In the genomic region with DNA sequence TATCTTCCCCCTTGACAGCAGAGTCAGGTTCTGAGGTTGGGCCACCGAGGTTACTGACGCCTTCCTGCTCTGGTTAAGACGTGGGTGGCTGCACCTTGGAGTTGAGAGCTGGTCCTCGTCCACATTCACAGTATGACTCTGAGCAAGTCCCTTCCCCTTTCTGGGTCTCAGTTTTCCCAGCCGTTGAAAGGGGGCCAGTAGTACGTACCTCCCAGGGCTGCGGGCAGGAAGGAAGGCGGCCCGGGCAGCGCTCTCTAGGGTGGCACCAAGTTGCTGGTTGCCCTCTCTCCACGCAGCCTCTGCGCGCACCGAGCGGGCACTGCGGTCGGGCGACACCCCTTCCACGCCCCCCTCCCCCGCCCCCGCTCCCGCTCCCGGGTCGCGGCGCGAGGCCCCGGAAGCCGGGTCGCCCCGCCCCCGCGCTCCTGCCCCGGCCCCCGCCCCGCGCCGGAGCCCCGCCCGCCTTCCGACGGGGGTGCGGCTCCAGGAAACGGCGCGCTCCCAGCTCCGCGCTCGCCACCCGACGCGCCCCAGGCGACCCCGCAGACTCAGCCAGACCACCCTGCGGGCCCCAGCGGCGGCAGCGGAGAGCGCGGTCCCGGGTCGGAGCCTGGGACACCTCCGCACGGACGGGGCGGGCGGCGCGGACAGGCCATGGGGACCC, we compare ENCODE assay signal across 8 cellular contexts. TPM values are rescaled to one million over a fixed set of nuclear protein-coding genes. Genes with fewer than 3 reads are reported as not detected.
DNase-seq lines count a peak whose midpoint lies in the region; ATAC-seq and TF ChIP-seq lines count a peak whose summit lies in the region.

A gene (plus strand): TSS at position 486 of the 664 bp plus-strand sequence. CDS start 250 bp downstream, outside the sequence.

- peak; percentile 59 for TF ChIP-seq POLR2A in GM15510 (IDR thresholded peaks at IDR 0.05; ENCODE audit: borderline replicate concordance, extremely low read depth, insufficient read length)

- peak within 1 kb of the TSS; percentile 91 for H3K27ac ChIP-seq in Karpas-422 (ENCODE audit: low read length)

- H4K20me1 ChIP-seq in Karpas-422 (ENCODE audit: insufficient read depth, low read depth, low read length) = peaks cover 11% of the 10 kb centered on the region; the same call in 1 of the 2 replicates

- peak within 1 kb of the TSS; percentile 97 for H3K4me2 ChIP-seq in Karpas-422 (ENCODE audit: low read depth, low read length, poor library complexity, severe bottlenecking)

- no peaks in the 10 kb centered on the region for H3K27me3 ChIP-seq in Karpas-422 (ENCODE audit: low read length)

- in situ Hi-C loops in T47D (cut with HindIII; ENCODE audit: low pct_unique_long_range_greater_than_20kb, low sequenced_read_pairs) = no loop called here

- 0 out of 2 replicates have a peak within 1 kb of the TSS, but pooled peaks have one; percentile 48 for H2AFZ ChIP-seq in Karpas-422 (ENCODE audit: low read length)

- no peaks in the 10 kb centered on the region for H3K36me3 ChIP-seq in Karpas-422 (ENCODE audit: insufficient read depth, low read length)

- H3K9ac ChIP-seq in Karpas-422 (ENCODE audit: low read length) = peak within 1 kb of the TSS; percentile 83

- peaks cover 35% of the 10 kb centered on the region for H3K79me2 ChIP-seq in Karpas-422 (ENCODE audit: low read length)

- peaks cover 59% of the 10 kb centered on the region for H3K4me1 ChIP-seq in Karpas-422 (ENCODE audit: low read length)

- H3K4me3 ChIP-seq in Karpas-422 (ENCODE audit: low read length) = peak within 1 kb of the TSS; percentile 98

- DNase-seq in Karpas-422 (peak; percentile 90), UCSD-AML1 (lab: John Stamatoyannopoulos, UW; ENCODE audit: unreplicated experiment) (peak; percentile 85), T47D (ENCODE audit: low read depth in 1 of 2, low spot score in 1 of 2) (peak; percentile 88 to 97), iris pigment epithelial cell (ENCODE audit: low read depth) (peak; percentile 65), NCI-H446 (lab: John Stamatoyannopoulos, UW) (no peak)
- DNase-seq in stimulated activated CD4-positive, alpha-beta T cell treated with anti-CD3 and anti-CD28 coated beads, Interleukin-2, amount 100 ng/mL, for 24 hours = peak; percentile 74 to 84

- no peak for ATAC-seq in HG03196 (IDR thresholded peaks at IDR 0.05; ENCODE audit: unreplicated experiment)

- no peaks in the 10 kb centered on the region for H3K9me2 ChIP-seq in Karpas-422 (replicated peaks; ENCODE audit: insufficient read depth, low read length)

- H3K9me3 ChIP-seq in Karpas-422 (ENCODE audit: low read length) = no peaks in the 10 kb centered on the region

RNA-seq across cellular contexts. Expression of the gene that starts here (rescaled TPM):
- 19.9 and 75.1 TPM in 2 replicates for total RNA-seq in Karpas-422 (2014; rRNA removed; shearing (Covaris generic); ENCODE audit: low replicate concordance)

Comparison
In these comparisons a context has a peak if more than half of its experiments do, and no peak if none do; other contexts are left out.
1. DNase-seq: peak in Karpas-422 (single experiment), UCSD-AML1 (single experiment), T47D (2 of 2), iris pigment epithelial cell (single experiment) and stimulated activated CD4-positive, alpha-beta T cell treated with anti-CD3 and anti-CD28 coated beads, Interleukin-2, amount 100 ng/mL, for 24 hours (2 of 2); none in NCI-H446 (0 of 2).